Comparison of ENCODE assay signal across 29 cellular contexts in genomic region chr22:49686495-49687219, GRCh38.
"Had no signal": no experiment of that assay in that cellular context is flagged by ENCODE, and none has a peak within 500 bp of the region (broad histone marks: within the 10 kb centered on the region; RNA-seq: fewer than 3 reads in every experiment).

No MANE protein-coding gene starts in this region.

- ATAC-seq: activated CD4-positive, alpha-beta T cell treated with anti-CD3 and anti-CD28 coated beads for 36 hours; activated CD4-positive, CD25-positive, alpha-beta regulatory T cell treated with anti-CD3 and anti-CD28 coated beads, Interleukin-2, amount 50 U/mL, for 24 hours; activated CD8-positive, alpha-beta T cell treated with anti-CD3 and anti-CD28 coated beads, Interleukin-2, amount 10 ng/mL, durations not matched to agents 7 days and 5 days; activated naive CD4-positive, alpha-beta T cell treated with anti-CD3 and anti-CD28 coated beads, Interleukin-2, amount 50 U/mL, for 72 hours; activated T-cell treated with anti-CD3 and anti-CD28 coated beads, Interleukin-2, amount 50 U/mL, for 72 hours; activated T-helper 17 cell treated with anti-CD3 and anti-CD28 coated beads, Interleukin-2, amount 50 U/mL, for 72 hours; body of pancreas; K562; Panc1; WTC11 had no signal

- H3K36me3 Mint-ChIP-seq: activated naive CD4-positive, alpha-beta T cell treated with anti-CD3 and anti-CD28 coated beads, Interleukin-2, amount 50 U/mL, for 72 hours had no signal

- H3K27ac ChIP-seq: adrenal gland, body of pancreas, breast epithelium, SJSA1 had no signal

- H3K36me3 ChIP-seq: adrenal gland, breast epithelium, SJSA1 had no signal

- H3K4me2 ChIP-seq: SK-N-SH had no signal

- H3K9me3 Mint-ChIP-seq: activated CD4-positive, alpha-beta T cell treated with anti-CD3 and anti-CD28 coated beads, Interleukin-2, amount 10 ng/mL, durations not matched to agents 7 days and 5 days; activated naive CD4-positive, alpha-beta T cell treated with anti-CD3 and anti-CD28 coated beads for 36 hours; activated naive CD4-positive, alpha-beta T cell treated with anti-CD3 and anti-CD28 coated beads, Interleukin-2, amount 50 U/mL, for 72 hours; activated T-cell treated with anti-CD3 and anti-CD28 coated beads, Interleukin-2, amount 50 U/mL, for 72 hours; T-helper 1 cell treated with Interleukin-12 subunit alpha and Interleukin-12 subunit beta and Interleukin-4 antibody, amounts not matched to agents 30 μg/mL and 1 μg/mL, for 36 hours; T-helper 2 cell treated with Interferon-gamma antibody and Interleukin-4, amounts not matched to agents 5 μg/mL and 100 μg/mL, for 36 hours had no signal

- DNase-seq: activated CD4-positive, alpha-beta T cell treated with anti-CD3 and anti-CD28 coated beads for 36 hours; activated CD4-positive, alpha-beta T cell treated with anti-CD3 and anti-CD28 coated beads, Interleukin-2, amount 10 ng/mL, durations not matched to agents 7 days and 5 days; activated CD4-positive, alpha-beta T cell treated with anti-CD3 and anti-CD28 coated beads, Interleukin-2, amount 50 U/mL, for 48 hours; activated CD8-positive, alpha-beta T cell treated with anti-CD3 and anti-CD28 coated beads, Interleukin-2, amount 10 ng/mL, durations not matched to agents 7 days and 5 days; activated gamma-delta T cell treated with Interleukin-2 at 50 U/mL for 16 hours; activated naive CD4-positive, alpha-beta T cell treated with anti-CD3 and anti-CD28 coated beads for 36 hours; activated T-cell treated with anti-CD3 and anti-CD28 coated beads, Interleukin-2, amount 50 U/mL, for 1 hour; activated T-cell treated with anti-CD3 and anti-CD28 coated beads, Interleukin-2, amount 50 U/mL, for 72 hours; body of pancreas; NCI-H1105 treated with DMSO at 0.1 percent for 48 hours; NCI-H1436; NCI-H1694; NCI-H1930; NCI-H2081 treated with DMSO at 0.1 percent for 48 hours; NCI-H345; NCI-H524 treated with DMSO at 0.1 percent for 48 hours; SHP77 treated with DMSO at 0.1 percent for 48 hours; SK-N-SH had no signal

- H3K4me3 ChIP-seq: adrenal gland, body of pancreas, breast epithelium, K562, SJSA1 had no signal

- H3K4me3 Mint-ChIP-seq: activated CD4-positive, alpha-beta T cell treated with anti-CD3 and anti-CD28 coated beads for 36 hours; activated CD4-positive, alpha-beta T cell treated with anti-CD3 and anti-CD28 coated beads, Interleukin-2, amount 10 ng/mL, durations not matched to agents 7 days and 5 days; activated CD8-positive, alpha-beta T cell treated with anti-CD3 and anti-CD28 coated beads, Interleukin-2, amount 10 ng/mL, durations not matched to agents 7 days and 5 days; activated naive CD4-positive, alpha-beta T cell treated with anti-CD3 and anti-CD28 coated beads for 36 hours; activated T-cell treated with anti-CD3 and anti-CD28 coated beads, Interleukin-2, amount 50 U/mL, for 72 hours; activated T-helper 17 cell treated with anti-CD3 and anti-CD28 coated beads, Interleukin-2, amount 50 U/mL, for 72 hours; T-helper 1 cell treated with Interleukin-12 subunit alpha and Interleukin-12 subunit beta and Interleukin-4 antibody, amounts not matched to agents 30 μg/mL and 1 μg/mL, for 36 hours; T-helper 2 cell treated with Interferon-gamma antibody and Interleukin-4, amounts not matched to agents 5 μg/mL and 100 μg/mL, for 36 hours; WTC11 had no signal

- H3K9me3 ChIP-seq: adrenal gland, body of pancreas, SJSA1, SK-N-SH had no signal

- H3K4me1 Mint-ChIP-seq: activated CD4-positive, alpha-beta T cell treated with anti-CD3 and anti-CD28 coated beads for 36 hours; activated CD4-positive, alpha-beta T cell treated with anti-CD3 and anti-CD28 coated beads, Interleukin-2, amount 10 ng/mL, durations not matched to agents 7 days and 5 days; activated T-helper 17 cell treated with anti-CD3 and anti-CD28 coated beads, Interleukin-2, amount 50 U/mL, for 72 hours; WTC11 had no signal

- H3K9ac ChIP-seq: SK-N-SH had no signal

- H3K27ac Mint-ChIP-seq: activated CD4-positive, alpha-beta T cell treated with anti-CD3 and anti-CD28 coated beads for 36 hours; activated CD4-positive, alpha-beta T cell treated with anti-CD3 and anti-CD28 coated beads, Interleukin-2, amount 10 ng/mL, durations not matched to agents 7 days and 5 days; activated CD8-positive, alpha-beta T cell treated with anti-CD3 and anti-CD28 coated beads, Interleukin-2, amount 10 ng/mL, durations not matched to agents 7 days and 5 days; activated naive CD4-positive, alpha-beta T cell treated with anti-CD3 and anti-CD28 coated beads for 36 hours; activated naive CD4-positive, alpha-beta T cell treated with anti-CD3 and anti-CD28 coated beads, Interleukin-2, amount 50 U/mL, for 72 hours; activated T-cell treated with anti-CD3 and anti-CD28 coated beads, Interleukin-2, amount 50 U/mL, for 72 hours; activated T-helper 17 cell treated with anti-CD3 and anti-CD28 coated beads, Interleukin-2, amount 50 U/mL, for 72 hours; T-helper 1 cell treated with Interleukin-12 subunit alpha and Interleukin-12 subunit beta and Interleukin-4 antibody, amounts not matched to agents 30 μg/mL and 1 μg/mL, for 36 hours; T-helper 2 cell treated with Interferon-gamma antibody and Interleukin-4, amounts not matched to agents 5 μg/mL and 100 μg/mL, for 36 hours; WTC11 had no signal

- H3K27me3 Mint-ChIP-seq: activated CD4-positive, alpha-beta T cell treated with anti-CD3 and anti-CD28 coated beads for 36 hours had no signal

- H3K4me1 ChIP-seq: adrenal gland, body of pancreas, breast epithelium had no signal
